1 cellular context compared by ENCODE assay signal in the genomic region with DNA sequence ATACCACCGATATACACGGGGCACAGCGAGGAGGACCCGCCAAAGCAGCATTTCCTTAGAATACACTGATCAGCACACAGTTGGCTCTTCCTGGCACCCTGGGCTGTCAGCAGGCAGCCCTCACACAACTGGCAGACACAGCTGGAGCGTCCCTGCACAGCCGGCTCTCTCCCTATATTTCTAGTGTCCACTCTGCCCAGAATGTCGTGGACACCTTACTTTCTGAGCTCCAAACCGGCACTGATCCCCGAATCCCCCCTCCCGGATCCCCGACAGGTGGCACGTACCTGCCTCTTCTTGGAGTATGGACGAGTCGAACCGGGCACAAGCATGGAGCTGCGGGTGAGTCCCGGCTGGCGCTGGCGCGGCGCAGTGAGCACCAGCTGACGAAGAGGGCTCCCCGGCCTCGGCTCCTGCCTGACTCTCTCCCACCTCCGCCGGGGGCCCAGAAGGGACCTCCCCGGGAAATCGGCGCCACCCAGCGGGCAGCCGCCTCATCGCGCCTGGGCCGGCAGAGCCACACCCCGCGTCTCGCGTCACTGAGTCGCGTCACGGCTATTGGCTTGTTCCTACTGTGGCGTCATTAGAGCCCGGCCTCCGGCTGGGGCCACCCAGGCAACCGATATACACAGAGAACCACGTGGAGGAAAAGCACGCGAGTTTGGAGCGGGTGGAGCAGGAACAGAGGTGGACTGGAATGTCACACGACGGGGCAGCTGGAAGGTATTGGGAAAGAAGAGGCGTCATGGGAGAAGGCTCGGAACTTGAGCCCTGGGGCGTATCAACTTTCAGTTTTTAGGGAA.
TF ChIP-seq lines count a peak whose summit lies in the region.

A gene with protein sequence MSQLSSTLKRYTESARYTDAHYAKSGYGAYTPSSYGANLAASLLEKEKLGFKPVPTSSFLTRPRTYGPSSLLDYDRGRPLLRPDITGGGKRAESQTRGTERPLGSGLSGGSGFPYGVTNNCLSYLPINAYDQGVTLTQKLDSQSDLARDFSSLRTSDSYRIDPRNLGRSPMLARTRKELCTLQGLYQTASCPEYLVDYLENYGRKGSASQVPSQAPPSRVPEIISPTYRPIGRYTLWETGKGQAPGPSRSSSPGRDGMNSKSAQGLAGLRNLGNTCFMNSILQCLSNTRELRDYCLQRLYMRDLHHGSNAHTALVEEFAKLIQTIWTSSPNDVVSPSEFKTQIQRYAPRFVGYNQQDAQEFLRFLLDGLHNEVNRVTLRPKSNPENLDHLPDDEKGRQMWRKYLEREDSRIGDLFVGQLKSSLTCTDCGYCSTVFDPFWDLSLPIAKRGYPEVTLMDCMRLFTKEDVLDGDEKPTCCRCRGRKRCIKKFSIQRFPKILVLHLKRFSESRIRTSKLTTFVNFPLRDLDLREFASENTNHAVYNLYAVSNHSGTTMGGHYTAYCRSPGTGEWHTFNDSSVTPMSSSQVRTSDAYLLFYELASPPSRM (minus strand): TSS at position 505 of the 803 bp plus-strand sequence. CDS start 8,210 bp downstream, outside the sequence.

TF ChIP-seq in IMR-90, 13 proteins besides CTCF, POLR2A, EP300 and RAD21 (continued from another document):
- TF ChIP-seq CEBPB (IDR thresholded peaks at IDR 0.05; ENCODE audit: low read depth, low read length) (peak; percentile 92), RCOR1 (IDR thresholded peaks at IDR 0.05; ENCODE audit: insufficient replicate concordance, low read length) (no peak), RFX5 (IDR thresholded peaks at IDR 0.05; ENCODE audit: low read depth, low read length) (peak; percentile 51; the same call in 1 of the 2 replicates), SMC3 (IDR thresholded peaks at IDR 0.05; ENCODE audit: low read depth, low read length) (peak; percentile 67), FOS (IDR thresholded peaks at IDR 0.05; ENCODE audit: low read depth, low read length) (no peak), NFE2L2 (IDR thresholded peaks at IDR 0.05; ENCODE audit: low read depth, low read length) (no peak), MAZ (IDR thresholded peaks at IDR 0.05; ENCODE audit: borderline replicate concordance, low read depth, low read length) (peak; percentile 97), MAFK (IDR thresholded peaks at IDR 0.05; ENCODE audit: low read depth, low read length) (no peak), MXI1 (IDR thresholded peaks at IDR 0.05; ENCODE audit: borderline replicate concordance, low read depth, low read length) (peak; percentile 100), CHD1 (IDR thresholded peaks at IDR 0.05; ENCODE audit: low read depth, low read length) (no peak), BHLHE40 (IDR thresholded peaks at IDR 0.05; ENCODE audit: low read depth, low read length) (peak; percentile 90)
- TF ChIP-seq, protein P1, sequence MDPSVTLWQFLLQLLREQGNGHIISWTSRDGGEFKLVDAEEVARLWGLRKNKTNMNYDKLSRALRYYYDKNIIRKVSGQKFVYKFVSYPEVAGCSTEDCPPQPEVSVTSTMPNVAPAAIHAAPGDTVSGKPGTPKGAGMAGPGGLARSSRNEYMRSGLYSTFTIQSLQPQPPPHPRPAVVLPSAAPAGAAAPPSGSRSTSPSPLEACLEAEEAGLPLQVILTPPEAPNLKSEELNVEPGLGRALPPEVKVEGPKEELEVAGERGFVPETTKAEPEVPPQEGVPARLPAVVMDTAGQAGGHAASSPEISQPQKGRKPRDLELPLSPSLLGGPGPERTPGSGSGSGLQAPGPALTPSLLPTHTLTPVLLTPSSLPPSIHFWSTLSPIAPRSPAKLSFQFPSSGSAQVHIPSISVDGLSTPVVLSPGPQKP (IDR thresholded peaks at IDR 0.05; ENCODE audit: borderline replicate concordance, low read depth, low read length) = no peak
